Comparison of ENCODE assay signal across 23 cellular contexts in genomic region chr6:169426611-169427010, GRCh38.
DNase-seq lines count a peak whose midpoint lies in the region; ATAC-seq, FAIRE-seq and TF ChIP-seq lines count a peak whose summit lies in the region.
"Had no signal": no experiment of that assay in that cellular context is flagged by ENCODE, and none has a peak within 500 bp of the region (broad histone marks: within the 10 kb centered on the region; RNA-seq: fewer than 3 reads in every experiment).

No MANE protein-coding gene starts in this region.

- H3K4me3 Mint-ChIP-seq in WTC11: no peak overlapping the region
- H3K4me3 Mint-ChIP-seq in neural crest cell: no peak overlapping the region

- H3K27ac ChIP-seq in right atrium auricular region: peak overlapping the region; percentile 52 to 78
- no peak overlapping the region for H3K27ac ChIP-seq in right cardiac atrium (ENCODE audit: low read length)
- H3K27ac ChIP-seq in small intestine (ENCODE audit: low read depth in 1 of 2, low read length in 1 of 2): no peak overlapping the region
- H3K27ac ChIP-seq: BLaER1 had no signal

- no peak overlapping the region for H3K27ac Mint-ChIP-seq in WTC11
- peak overlapping the region; percentile 96 for H3K27ac Mint-ChIP-seq in neural crest cell (ENCODE audit: unreplicated experiment)
- H3K27ac Mint-ChIP-seq: CD4-positive, CD25-positive, alpha-beta regulatory T cell had no signal

- no peak for TF ChIP-seq CTCF in right atrium auricular region (IDR thresholded peaks at IDR 0.05)
- TF ChIP-seq CTCF in WTC11 (IDR thresholded peaks at IDR 0.05): no peak
- no peak for TF ChIP-seq CTCF in neural crest cell (conservative IDR thresholded peaks at IDR 0.05)

- H3K27me3 ChIP-seq in right atrium auricular region: no peaks in the 10 kb centered on the region
- H3K27me3 ChIP-seq in right cardiac atrium (ENCODE audit: control insufficient read depth, insufficient read depth): no peaks in the 10 kb centered on the region
- H3K27me3 ChIP-seq in small intestine (ENCODE audit: control insufficient read depth in 2 of 2, insufficient read depth in 2 of 2, low read length in 2 of 2): no peaks in the 10 kb centered on the region
- H3K27me3 ChIP-seq: BLaER1 had no signal

- H3K9me3 ChIP-seq in right atrium auricular region: peaks cover 0 to 22% of the 10 kb centered on the region in 2 donors
- H3K9me3 ChIP-seq in right cardiac atrium (ENCODE audit: control insufficient read depth, low read length): no peaks in the 10 kb centered on the region
- no peaks in the 10 kb centered on the region for H3K9me3 ChIP-seq in small intestine (ENCODE audit: control insufficient read depth, low read depth)

- H3K4me1 ChIP-seq in right atrium auricular region: no peaks in the 10 kb centered on the region
- H3K4me1 ChIP-seq in right cardiac atrium (ENCODE audit: control insufficient read depth, insufficient read depth, low read length): no peaks in the 10 kb centered on the region
- no peaks in the 10 kb centered on the region for H3K4me1 ChIP-seq in small intestine (ENCODE audit: control insufficient read depth in 2 of 2, insufficient read depth in 1 of 2, low read depth in 1 of 2, low read length in 1 of 2)
- H3K4me1 ChIP-seq: BLaER1 had no signal

- H3K4me3 ChIP-seq in right atrium auricular region (no peak overlapping the region), right cardiac atrium (ENCODE audit: low read length) (no peak overlapping the region), small intestine (ENCODE audit: low read depth in 1 of 2, low read length in 2 of 2) (no peak overlapping the region)
- H3K4me3 ChIP-seq: BLaER1 had no signal

- H3K27me3 Mint-ChIP-seq in WTC11 (ENCODE audit: low read depth): peaks cover 21% of the 10 kb centered on the region
- no peaks in the 10 kb centered on the region for H3K27me3 Mint-ChIP-seq in neural crest cell (ENCODE audit: low read depth)
- H3K27me3 Mint-ChIP-seq: CD4-positive, CD25-positive, alpha-beta regulatory T cell had no signal

- ATAC-seq in right cardiac atrium (no peak), WTC11 (no peak), HG02885 (IDR thresholded peaks at IDR 0.05; ENCODE audit: poor library complexity, unreplicated experiment) (no peak)

- peaks cover 40% of the 10 kb centered on the region for H3K36me3 Mint-ChIP-seq in WTC11
- H3K36me3 Mint-ChIP-seq in neural crest cell (ENCODE audit: low read depth): peaks cover 17% of the 10 kb centered on the region
- H3K36me3 Mint-ChIP-seq: CD4-positive, CD25-positive, alpha-beta regulatory T cell had no signal

- intact Hi-C loops in right cardiac atrium (cut with DNase I): no loop called here

- POLR2A ChIA-PET in WTC11 (lab: Charles Lee): no interaction called here

- FAIRE-seq in small intestine (lab: Jason Lieb, UNC): no peak
- FAIRE-seq: A204.1, D721Med, GM18507 had no signal

- CTCF ChIA-PET in WTC11 (lab: Charles Lee): no interaction called here

- H3K36me3 ChIP-seq in right atrium auricular region (no peaks in the 10 kb centered on the region), small intestine (ENCODE audit: control insufficient read depth in 2 of 2, insufficient read depth in 2 of 2, low read length in 2 of 2) (no peaks in the 10 kb centered on the region)
- H3K36me3 ChIP-seq: BLaER1 had no signal

- H3K4me1 Mint-ChIP-seq in WTC11 (peaks cover 18% of the 10 kb centered on the region), neural crest cell (peaks cover 38% of the 10 kb centered on the region)
- H3K4me1 Mint-ChIP-seq: CD4-positive, CD25-positive, alpha-beta regulatory T cell had no signal

- 79% methylated on average over 10 of the region's 10 CpGs for whole genome bisulfite sequencing in right cardiac atrium
- WGBS in small intestine, 3 donors: 85 to 89% (median 86%) methylated on average over 10 of the region's 10 CpGs

- H3K9me3 Mint-ChIP-seq in WTC11 (peaks cover 33% of the 10 kb centered on the region), neural crest cell (peaks cover 6% of the 10 kb centered on the region)

- DNase-seq in right atrium auricular region (ENCODE audit: low spot score): no peak
- no peak for DNase-seq in right cardiac atrium
- no peak for DNase-seq in WTC11 (ENCODE audit: low spot score)
- DNase-seq in neural crest cell (ENCODE audit: low read depth, low spot score): no peak
- no peak for DNase-seq in NCI-H128 (lab: John Stamatoyannopoulos, UW; ENCODE audit: unreplicated experiment)
- no peak for DNase-seq in small intestine
- DNase-seq: CD4-positive, CD25-positive, alpha-beta regulatory T cell; HCEC 1CT; NCI-H1048; NCI-H1417 treated with DMSO at 0.1 percent for 48 hours; NCI-H187 treated with DMSO at 0.1 percent for 48 hours; NCI-H2107; NCI-H446 treated with DMSO at 0.1 percent for 48 hours; NCI-H526; NCI-H82; NK-92 treated with Interleukin-12 subunit alpha and Interleukin-12 subunit beta, amount 100 ng/mL, for 24 hours; Right ventricle myocardium superior; RPMI8226 had no signal

TF ChIP-seq in WTC11, 78 proteins besides CTCF, POLR2A, EP300 and RAD21:
- 0 out of 2 replicates have a peak, but pooled peaks have one; percentile 39 for TF ChIP-seq MAX (CRISPR knock-in tag; IDR thresholded peaks at IDR 0.05)
- no peak for TF ChIP-seq SMAD4 (CRISPR knock-in tag; IDR thresholded peaks at IDR 0.05)

Comparison
In these comparisons a context has a peak if more than half of its experiments do, and no peak if none do; other contexts are left out.
1. H3K27ac ChIP-seq: peak in right atrium auricular region (2 of 2); none in right cardiac atrium (single experiment) and small intestine (0 of 2).